20 cellular contexts compared by ENCODE assay signal in genomic region chr16:54270711-54271110, GRCh38. TPM values are rescaled to one million over a fixed set of nuclear protein-coding genes. Genes with fewer than 3 reads are reported as not detected.
"Had no signal": no experiment of that assay in that cellular context is flagged by ENCODE, and none has a peak within 500 bp of the region (broad histone marks: within the 10 kb centered on the region; RNA-seq: fewer than 3 reads in every experiment).

No MANE protein-coding gene starts in this region.

- H3K79me2 ChIP-seq: parathyroid adenoma had no signal

- H2AFZ ChIP-seq: parathyroid adenoma had no signal

- H3K9ac ChIP-seq: parathyroid adenoma had no signal

- H3K4me1 ChIP-seq: parathyroid adenoma had no signal

- H3K9me3 Mint-ChIP-seq: activated naive CD4-positive, alpha-beta T cell treated with anti-CD3 and anti-CD28 coated beads, Interleukin-2, amount 50 U/mL, for 72 hours; activated T-cell treated with anti-CD3 and anti-CD28 coated beads, Interleukin-2, amount 50 U/mL, for 24 hours; activated T-helper 17 cell treated with anti-CD3 and anti-CD28 coated beads, Interleukin-2, amount 50 U/mL, for 72 hours; nephron had no signal

- H3K27me3 ChIP-seq: heart left ventricle, upper lobe of left lung had no signal

- H3K36me3 Mint-ChIP-seq: activated naive CD4-positive, alpha-beta T cell treated with anti-CD3 and anti-CD28 coated beads, Interleukin-2, amount 50 U/mL, for 72 hours; brain had no signal

- DNase-seq: activated CD4-positive, alpha-beta T cell treated with anti-CD3 and anti-CD28 coated beads for 36 hours; activated CD4-positive, alpha-beta T cell treated with anti-CD3 and anti-CD28 coated beads, Interleukin-2, amount 50 U/mL, for 4 hours; activated CD8-positive, alpha-beta memory T cell treated with anti-CD3 and anti-CD28 coated beads for 24 hours; activated CD8-positive, alpha-beta memory T cell treated with anti-CD3 and anti-CD28 coated beads, Interleukin-2, amount 50 U/mL, for 4 hours; activated T-cell treated with anti-CD3 and anti-CD28 coated beads, Interleukin-2, amount 50 U/mL, for 24 hours; aorta; heart left ventricle; left cardiac atrium; mesenchymal stem cell; nucleus accumbens; stimulated activated CD4-positive, alpha-beta T cell treated with anti-CD3 and anti-CD28 coated beads, Interleukin-4, amount 100 ng/mL, for 1 hour; stimulated activated naive CD4-positive, alpha-beta T cell; T-helper 2 cell; upper lobe of left lung had no signal

- H3K4me3 Mint-ChIP-seq: activated CD4-positive, alpha-beta T cell treated with anti-CD3 and anti-CD28 coated beads for 36 hours; activated T-cell treated with anti-CD3 and anti-CD28 coated beads, Interleukin-2, amount 50 U/mL, for 24 hours; activated T-helper 17 cell treated with anti-CD3 and anti-CD28 coated beads, Interleukin-2, amount 50 U/mL, for 72 hours; brain; nephron had no signal

- H3K27ac Mint-ChIP-seq: activated CD4-positive, alpha-beta T cell treated with anti-CD3 and anti-CD28 coated beads for 36 hours; activated naive CD4-positive, alpha-beta T cell treated with anti-CD3 and anti-CD28 coated beads, Interleukin-2, amount 50 U/mL, for 72 hours; activated T-cell treated with anti-CD3 and anti-CD28 coated beads, Interleukin-2, amount 50 U/mL, for 24 hours; activated T-helper 17 cell treated with anti-CD3 and anti-CD28 coated beads, Interleukin-2, amount 50 U/mL, for 72 hours; brain; nephron had no signal

- H3K4me3 ChIP-seq: heart left ventricle, upper lobe of left lung had no signal

- H3K4me1 Mint-ChIP-seq: activated CD4-positive, alpha-beta T cell treated with anti-CD3 and anti-CD28 coated beads for 36 hours; activated T-helper 17 cell treated with anti-CD3 and anti-CD28 coated beads, Interleukin-2, amount 50 U/mL, for 72 hours; brain; nephron had no signal

- H3K27ac ChIP-seq: epithelial cell of prostate, parathyroid adenoma, upper lobe of left lung had no signal

- H3K36me3 ChIP-seq: heart left ventricle, upper lobe of left lung had no signal

RNA-seq across cellular contexts. Expression of gene IRX3, which starts 15.9 kb away (rescaled TPM):
- total RNA-seq: activated CD4-positive, alpha-beta T cell treated with anti-CD3 and anti-CD28 coated beads for 36 hours; activated naive CD4-positive, alpha-beta T cell treated with anti-CD3 and anti-CD28 coated beads, Interleukin-2, amount 50 U/mL, for 72 hours; activated T-helper 17 cell treated with anti-CD3 and anti-CD28 coated beads, Interleukin-2, amount 50 U/mL, for 72 hours had no signal
